Comparison of ENCODE assay signal across 26 cellular contexts in the genomic region with DNA sequence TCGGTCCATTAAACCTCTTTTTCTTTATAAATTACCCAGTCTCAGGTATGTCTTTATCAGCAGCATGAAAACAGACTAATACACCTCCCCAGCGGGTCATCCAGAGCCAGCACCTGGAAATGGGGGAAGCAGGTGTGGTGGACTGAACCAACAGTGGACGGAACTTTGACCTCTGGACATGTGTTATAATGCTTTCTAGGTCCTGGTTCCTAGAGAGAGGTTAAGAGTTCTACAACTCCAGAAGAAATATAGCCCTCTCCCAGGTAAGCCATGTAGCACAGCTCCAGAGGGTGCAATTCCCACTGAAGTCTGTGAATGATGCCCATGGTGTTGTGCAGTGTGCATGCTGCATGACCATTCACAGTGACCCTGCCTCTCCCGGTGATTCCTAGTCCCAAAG. TPM values are rescaled to one million over a fixed set of nuclear protein-coding genes. Genes with fewer than 3 reads are reported as not detected.
A peak's percentile ranks its signal among the peaks of the same experiment; 100 is the strongest.
DNase-seq lines count a peak whose midpoint lies in the region; ATAC-seq and TF ChIP-seq lines count a peak whose summit lies in the region.
"Had no signal": no experiment of that assay in that cellular context is flagged by ENCODE, and none has a peak within 500 bp of the region (broad histone marks: within the 10 kb centered on the region; RNA-seq: fewer than 3 reads in every experiment).

No MANE protein-coding gene starts in this region.

- no peak for TF ChIP-seq POLR2A in breast epithelium (IDR thresholded peaks at IDR 0.05)

- no peak for TF ChIP-seq CTCF in MCF 10A (IDR thresholded peaks at IDR 0.05; ENCODE audit: unreplicated experiment)
- TF ChIP-seq CTCF in breast epithelium (IDR thresholded peaks at IDR 0.05): no peak
- TF ChIP-seq CTCF in natural killer cell (IDR thresholded peaks at IDR 0.05): no peak
- no peak for TF ChIP-seq CTCF in tibial artery (IDR thresholded peaks at IDR 0.05)

- H3K27ac ChIP-seq in breast epithelium (no peak overlapping the region), tibial artery (no peak overlapping the region)
- H3K27ac ChIP-seq: BLaER1 had no signal

- CTCF ChIA-PET in MCF 10A (lab: Yijun Ruan, JAX): no interaction called here

- no TSS peak for BruUV-seq in MCF 10A (replicated peaks; lab: Mats Ljungman, UMichigan)

- no peaks in the 10 kb centered on the region for H3K4me1 ChIP-seq in breast epithelium
- no peaks in the 10 kb centered on the region for H3K4me1 ChIP-seq in tibial artery
- H3K4me1 ChIP-seq: BE2C, BLaER1 had no signal

- H3K9me3 Mint-ChIP-seq in MCF 10A (ENCODE audit: unreplicated experiment) (no peaks in the 10 kb centered on the region), natural killer cell (no peaks in the 10 kb centered on the region)
- peaks cover 4% of the 10 kb centered on the region for H3K9me3 Mint-ChIP-seq in natural killer cell treated with Interleukin-12 subunit alpha and Interleukin-12 subunit beta and Interleukin-15 and Interleukin-18, amount 100 ng/mL, for 72 hours
- no peaks in the 10 kb centered on the region for H3K9me3 Mint-ChIP-seq in central memory CD8-positive, alpha-beta T cell
- H3K9me3 Mint-ChIP-seq: CD8-positive, alpha-beta memory T cell had no signal

- no peaks in the 10 kb centered on the region for H3K36me3 Mint-ChIP-seq in MCF 10A (ENCODE audit: insufficient read depth, unreplicated experiment)
- peaks cover 26% of the 10 kb centered on the region for H3K36me3 Mint-ChIP-seq in natural killer cell treated with Interleukin-12 subunit alpha and Interleukin-12 subunit beta and Interleukin-15 and Interleukin-18, amount 100 ng/mL, for 72 hours
- H3K36me3 Mint-ChIP-seq in natural killer cell: no peaks in the 10 kb centered on the region
- H3K36me3 Mint-ChIP-seq in central memory CD8-positive, alpha-beta T cell (ENCODE audit: insufficient read depth): peaks cover 2% of the 10 kb centered on the region
- H3K36me3 Mint-ChIP-seq: CD14-positive monocyte; CD4-positive, CD25-positive, alpha-beta regulatory T cell had no signal

- H3K4me3 ChIP-seq in breast epithelium (no peak overlapping the region), tibial artery (no peak overlapping the region)
- H3K4me3 ChIP-seq: BLaER1, GM12878 had no signal

- intact Hi-C loops in MCF 10A (cut with micrococcal nuclease) (no loop called here), breast epithelium (cut with DNase I; ENCODE audit: low total_unique reads) (no loop called here), natural killer cell (cut with micrococcal nuclease) (no loop called here), tibial artery (cut with DNase I; ENCODE audit: low total_unique reads) (no loop called here)

- H3K27ac Mint-ChIP-seq in MCF 10A (ENCODE audit: low read depth, unreplicated experiment) (peak overlapping the region; percentile 3), natural killer cell (peak overlapping the region in 1 of 2 donors; percentile 72)
- H3K27ac Mint-ChIP-seq in natural killer cell treated with Interleukin-12 subunit alpha and Interleukin-12 subunit beta and Interleukin-15 and Interleukin-18, amount 100 ng/mL, for 72 hours: peak overlapping the region; percentile 94 to 97
- H3K27ac Mint-ChIP-seq in central memory CD8-positive, alpha-beta T cell (ENCODE audit: low read depth): peak overlapping the region; percentile 32
- H3K27ac Mint-ChIP-seq: CD14-positive monocyte; CD4-positive, alpha-beta memory T cell; CD4-positive, CD25-positive, alpha-beta regulatory T cell had no signal

- no peaks in the 10 kb centered on the region for H3K27me3 Mint-ChIP-seq in MCF 10A (ENCODE audit: insufficient read depth, unreplicated experiment)
- H3K27me3 Mint-ChIP-seq in natural killer cell treated with Interleukin-12 subunit alpha and Interleukin-12 subunit beta and Interleukin-15 and Interleukin-18, amount 100 ng/mL, for 72 hours: no peaks in the 10 kb centered on the region
- H3K27me3 Mint-ChIP-seq in natural killer cell (ENCODE audit: low read depth in 2 of 2): no peaks in the 10 kb centered on the region
- no peaks in the 10 kb centered on the region for H3K27me3 Mint-ChIP-seq in central memory CD8-positive, alpha-beta T cell
- H3K27me3 Mint-ChIP-seq: CD4-positive, alpha-beta memory T cell; CD8-positive, alpha-beta memory T cell had no signal

- H3K9me3 ChIP-seq in breast epithelium (no peaks in the 10 kb centered on the region), tibial artery (no peaks in the 10 kb centered on the region)
- H3K9me3 ChIP-seq: BE2C, BLaER1 had no signal

- POLR2A ChIA-PET in MCF 10A (lab: Yijun Ruan, JAX): interaction anchor here (0.7 to 9.8 kb wide), 2 partner anchors 21 to 28 kb away, joined by 3 to 89 read pairs; no protein-coding TSS in a partner anchor

- no peaks in the 10 kb centered on the region for H3K36me3 ChIP-seq in breast epithelium
- H3K36me3 ChIP-seq in tibial artery: no peaks in the 10 kb centered on the region
- H3K36me3 ChIP-seq: BE2C, BLaER1 had no signal

- ATAC-seq in natural killer cell treated with Interleukin-12 subunit alpha and Interleukin-12 subunit beta and Interleukin-15 and Interleukin-18, amount 100 ng/mL, for 72 hours: no peak
- no peak for ATAC-seq in natural killer cell
- no peak for ATAC-seq in central memory CD8-positive, alpha-beta T cell (replicated peaks; ENCODE audit: extremely low read depth, poor library complexity, severe bottlenecking)
- ATAC-seq: GM12878 had no signal

- DNase-seq in MCF 10A (ENCODE audit: unreplicated experiment) (no peak), breast epithelium (ENCODE audit: low spot score in 2 of 2) (no peak), natural killer cell (no peak), tibial artery (no peak)
- no peak for DNase-seq in natural killer cell treated with Interleukin-12 subunit alpha and Interleukin-12 subunit beta and Interleukin-15 and Interleukin-18, amount 100 ng/mL, for 72 hours (ENCODE audit: low spot score)
- no peak for DNase-seq in central memory CD8-positive, alpha-beta T cell (ENCODE audit: low spot score in 2 of 2)
- no peak for DNase-seq in effector CD8-positive, alpha-beta T cell (lab: John Stamatoyannopoulos, UW)
- DNase-seq: 8988T; ACHN; BE2C; C1 segment of cervical spinal cord; CD4-positive, alpha-beta memory T cell; CD4-positive, CD25-positive, alpha-beta regulatory T cell; CD8-positive, alpha-beta memory T cell; COR-L47; DMS 273 treated with DMSO at 0.1 percent for 48 hours; DMS153; DMS53; DMS79; DND-41; EL; GDM1 had no signal

- H3K4me3 Mint-ChIP-seq in MCF 10A (ENCODE audit: unreplicated experiment): no peak overlapping the region
- H3K4me3 Mint-ChIP-seq in natural killer cell treated with Interleukin-12 subunit alpha and Interleukin-12 subunit beta and Interleukin-15 and Interleukin-18, amount 100 ng/mL, for 72 hours: no peak overlapping the region
- no peak overlapping the region for H3K4me3 Mint-ChIP-seq in natural killer cell
- no peak overlapping the region for H3K4me3 Mint-ChIP-seq in central memory CD8-positive, alpha-beta T cell
- H3K4me3 Mint-ChIP-seq: CD14-positive monocyte; CD4-positive, alpha-beta memory T cell; CD4-positive, CD25-positive, alpha-beta regulatory T cell had no signal

- H3K4me1 Mint-ChIP-seq in MCF 10A (ENCODE audit: insufficient read depth, unreplicated experiment): peaks cover 25% of the 10 kb centered on the region
- peaks cover 54 to 69% of the 10 kb centered on the region in 2 donors for H3K4me1 Mint-ChIP-seq in natural killer cell treated with Interleukin-12 subunit alpha and Interleukin-12 subunit beta and Interleukin-15 and Interleukin-18, amount 100 ng/mL, for 72 hours (ENCODE audit: low read depth in 2 of 2)
- peaks cover 35 to 40% of the 10 kb centered on the region in 2 donors for H3K4me1 Mint-ChIP-seq in natural killer cell
- peaks cover 41% of the 10 kb centered on the region for H3K4me1 Mint-ChIP-seq in central memory CD8-positive, alpha-beta T cell

- no peaks in the 10 kb centered on the region for H3K27me3 ChIP-seq in breast epithelium
- no peaks in the 10 kb centered on the region for H3K27me3 ChIP-seq in tibial artery
- H3K27me3 ChIP-seq: BE2C, BLaER1 had no signal

RNA-seq across cellular contexts. Expression of gene MYO1B, which starts 45.3 kb away (rescaled TPM):
- 204 and 241 TPM in 2 replicates for total RNA-seq in MCF 10A (2022)
- total RNA-seq in breast epithelium: 10 to 100 TPM; 34.1 to 73.9 (median 63.9) TPM
- 1 to 10 TPM; 6.3 to 9.3 TPM for total RNA-seq in natural killer cell treated with Interleukin-12 subunit alpha and Interleukin-12 subunit beta and Interleukin-15 and Interleukin-18, amount 100 ng/mL, for 72 hours
- under 1 TPM; 0.21 to 0.80 (median 0.29) TPM for total RNA-seq in natural killer cell
- total RNA-seq: CD4-positive, CD25-positive, alpha-beta regulatory T cell; G401 had no signal

RNA-seq across cellular contexts. Expression of gene STAT4, which starts 49.1 kb away (rescaled TPM):
- total RNA-seq in MCF 10A (2022) (0.83 and 1.4 TPM in 2 replicates), breast epithelium (1 to 10 TPM; 1.6 to 5.9 (median 3.6) TPM), natural killer cell (100 to 1,000 TPM; 264 to 339 (median 304) TPM)
- 100 to 1,000 TPM; 133 to 241 TPM for total RNA-seq in natural killer cell treated with Interleukin-12 subunit alpha and Interleukin-12 subunit beta and Interleukin-15 and Interleukin-18, amount 100 ng/mL, for 72 hours
- total RNA-seq: G401 had no signal

Comparison
In these comparisons a context has a peak if more than half of its experiments do, and no peak if none do; other contexts are left out.
1. RNA of gene MYO1B, which starts 45.3 kb away (total RNA-seq): 204 to 241 TPM in MCF 10A, 34.1 to 73.9 TPM in breast epithelium and 6.3 to 9.3 TPM in natural killer cell treated with Interleukin-12 subunit alpha and Interleukin-12 subunit beta and Interleukin-15 and Interleukin-18, amount 100 ng/mL, for 72 hours; 0.21 to 0.80 TPM in natural killer cell; every median in the first group is over 4 times any median in the second.
2. RNA of gene STAT4, which starts 49.1 kb away (total RNA-seq): 264 to 339 TPM in natural killer cell and 133 to 241 TPM in natural killer cell treated with Interleukin-12 subunit alpha and Interleukin-12 subunit beta and Interleukin-15 and Interleukin-18, amount 100 ng/mL, for 72 hours; 1.6 to 5.9 TPM in breast epithelium and 0.83 to 1.4 TPM in MCF 10A; every median in the first group is over 10 times any median in the second.